21 cellular contexts compared by ENCODE assay signal in the genomic region with DNA sequence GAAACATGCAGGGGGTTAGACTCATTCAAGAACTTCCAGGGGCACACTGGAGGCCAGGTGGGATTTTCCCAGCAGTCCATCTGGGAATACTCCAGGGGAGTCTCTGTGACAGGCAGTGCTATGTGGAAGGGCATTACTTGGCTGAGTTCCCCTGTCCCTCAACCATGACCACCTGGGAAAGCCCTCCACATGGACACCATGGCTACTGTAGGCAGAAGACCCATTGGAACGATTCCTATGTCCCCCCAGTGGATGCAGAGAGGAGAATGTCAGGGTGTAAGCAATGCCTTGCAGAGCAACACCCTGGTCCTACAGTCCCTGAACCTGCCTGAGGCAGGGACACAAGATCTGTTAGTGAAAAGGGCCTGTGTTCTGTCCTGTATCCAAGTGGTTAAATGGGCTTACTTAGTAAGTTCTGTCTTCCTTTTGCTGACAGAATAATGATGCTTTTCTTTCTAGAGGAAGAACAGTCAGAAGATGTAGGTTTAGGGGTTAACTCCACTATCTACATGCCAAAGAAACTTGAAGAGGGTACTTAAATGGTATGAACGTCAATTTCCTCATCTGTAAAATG. TPM values are rescaled to one million over a fixed set of nuclear protein-coding genes. Genes with fewer than 3 reads are reported as not detected.
DNase-seq lines count a peak whose midpoint lies in the region; ATAC-seq and TF ChIP-seq lines count a peak whose summit lies in the region.
"Had no signal": no experiment of that assay in that cellular context is flagged by ENCODE, and none has a peak within 500 bp of the region (broad histone marks: within the 10 kb centered on the region; RNA-seq: fewer than 3 reads in every experiment).

No MANE protein-coding gene starts in this region.

- peaks cover 60% of the 10 kb centered on the region for H3K36me3 ChIP-seq in thymus (ENCODE audit: control insufficient read depth, insufficient read depth)
- H3K36me3 ChIP-seq in gastrocnemius medialis, result no peaks in the 10 kb centered on the region
- no peaks in the 10 kb centered on the region for H3K36me3 ChIP-seq in esophagus muscularis mucosa
- H3K36me3 ChIP-seq: pancreas, suprapubic skin had no signal

- H3K9me3 ChIP-seq in thymus (ENCODE audit: control insufficient read depth) (peaks cover 1% of the 10 kb centered on the region), gastrocnemius medialis (no peaks in the 10 kb centered on the region), esophagus muscularis mucosa (no peaks in the 10 kb centered on the region)
- H3K9me3 ChIP-seq: pancreas, suprapubic skin had no signal

- no peaks in the 10 kb centered on the region for H3K27me3 Mint-ChIP-seq in activated naive CD4-positive, alpha-beta T cell treated with anti-CD3 and anti-CD28 coated beads, Interleukin-2, amount 50 U/mL, for 24 hours
- H3K27me3 Mint-ChIP-seq in activated naive CD8-positive, alpha-beta T cell treated with anti-CD3 and anti-CD28 coated beads, Interleukin-2, amount 50 U/mL, for 24 hours, result no peaks in the 10 kb centered on the region

- peaks cover 93% of the 10 kb centered on the region for H3K4me1 Mint-ChIP-seq in activated naive CD4-positive, alpha-beta T cell treated with anti-CD3 and anti-CD28 coated beads, Interleukin-2, amount 50 U/mL, for 24 hours
- H3K4me1 Mint-ChIP-seq in activated naive CD8-positive, alpha-beta T cell treated with anti-CD3 and anti-CD28 coated beads, Interleukin-2, amount 50 U/mL, for 24 hours, result peaks cover 98% of the 10 kb centered on the region

- no peak for ATAC-seq in activated naive CD8-positive, alpha-beta T cell treated with anti-CD3 and anti-CD28 coated beads, Interleukin-2, amount 50 U/mL, for 24 hours
- no peak for ATAC-seq in HG02610 (IDR thresholded peaks at IDR 0.05; ENCODE audit: unreplicated experiment)
- ATAC-seq in gastrocnemius medialis, result no peak
- ATAC-seq: pancreas had no signal

- H3K27me3 ChIP-seq in thymus (ENCODE audit: control insufficient read depth, insufficient read depth) (no peaks in the 10 kb centered on the region), gastrocnemius medialis (no peaks in the 10 kb centered on the region), esophagus muscularis mucosa (peaks cover 0 to under 1% (median 0%) of the 10 kb centered on the region in 4 donors)
- H3K27me3 ChIP-seq: pancreas, suprapubic skin had no signal

- no peak for TF ChIP-seq EP300 in esophagus muscularis mucosa (IDR thresholded peaks at IDR 0.05)

- 54% methylated on average over 2 of the region's 2 CpGs for WGBS in thymus
- WGBS in esophagus muscularis mucosa, result 48% methylated on average over 2 of the region's 2 CpGs

- peak; percentile 44 for TF ChIP-seq POLR2A in GM19193 (IDR thresholded peaks at IDR 0.05; ENCODE audit: extremely low read depth, insufficient read depth, insufficient read length)
- no peak for TF ChIP-seq POLR2A in gastrocnemius medialis (IDR thresholded peaks at IDR 0.05)
- TF ChIP-seq POLR2A in esophagus muscularis mucosa (IDR thresholded peaks at IDR 0.05; ENCODE audit: low read depth), result no peak

- H3K36me3 Mint-ChIP-seq in activated naive CD4-positive, alpha-beta T cell treated with anti-CD3 and anti-CD28 coated beads, Interleukin-2, amount 50 U/mL, for 24 hours, result peaks cover 54% of the 10 kb centered on the region
- H3K36me3 Mint-ChIP-seq in activated naive CD8-positive, alpha-beta T cell treated with anti-CD3 and anti-CD28 coated beads, Interleukin-2, amount 50 U/mL, for 24 hours (ENCODE audit: low read depth), result peaks cover 92% of the 10 kb centered on the region

- intact Hi-C loops in gastrocnemius medialis (cut with DNase I; ENCODE audit: low total_unique reads) (no loop called here), esophagus muscularis mucosa (cut with DNase I) (no loop called here)

- peak overlapping the region; percentile 94 for H3K27ac Mint-ChIP-seq in activated naive CD4-positive, alpha-beta T cell treated with anti-CD3 and anti-CD28 coated beads, Interleukin-2, amount 50 U/mL, for 24 hours
- H3K27ac Mint-ChIP-seq in activated naive CD8-positive, alpha-beta T cell treated with anti-CD3 and anti-CD28 coated beads, Interleukin-2, amount 50 U/mL, for 24 hours, result peak overlapping the region; percentile 71

- in situ Hi-C loops in gastrocnemius medialis (cut with MboI; ENCODE audit: low sequenced_read_pairs in 4 of 4), result no loop called here

- H3K4me3 ChIP-seq in thymus (ENCODE audit: low read length), result peak overlapping the region; percentile 20
- H3K4me3 ChIP-seq in gastrocnemius medialis, result no peak overlapping the region
- H3K4me3 ChIP-seq in esophagus muscularis mucosa, result no peak overlapping the region
- H3K4me3 ChIP-seq: pancreas, suprapubic skin had no signal

- H3K4me3 Mint-ChIP-seq in activated naive CD4-positive, alpha-beta T cell treated with anti-CD3 and anti-CD28 coated beads, Interleukin-2, amount 50 U/mL, for 24 hours, result peak overlapping the region; percentile 78
- peak overlapping the region; percentile 58 for H3K4me3 Mint-ChIP-seq in activated naive CD8-positive, alpha-beta T cell treated with anti-CD3 and anti-CD28 coated beads, Interleukin-2, amount 50 U/mL, for 24 hours

- DNase-seq in activated naive CD4-positive, alpha-beta T cell treated with anti-CD3 and anti-CD28 coated beads, Interleukin-2, amount 50 U/mL, for 16 hours, result no peak
- DNase-seq in activated naive CD8-positive, alpha-beta T cell treated with anti-CD3 and anti-CD28 coated beads, Interleukin-2, amount 50 U/mL, for 24 hours, result no peak
- no peak for DNase-seq in gastrocnemius medialis
- no peak for DNase-seq in esophagus muscularis mucosa (ENCODE audit: extremely low spot score)
- DNase-seq: activated CD4-positive, alpha-beta T cell treated with anti-CD3 and anti-CD28 coated beads for 4 hours; activated effector memory CD4-positive, alpha-beta T cell treated with Interleukin-2 at 50 U/mL for 16 hours; GDM1; NCI-H2107; NCI-H526 treated with DMSO at 0.1 percent for 48 hours; pancreas; stimulated activated CD4-positive, alpha-beta T cell treated with anti-CD3 and anti-CD28 coated beads, Interleukin-2, amount 100 ng/mL, for 24 hours; T1000 had no signal

- H3K27ac ChIP-seq in thymus (ENCODE audit: low read depth) (peak overlapping the region; percentile 53), gastrocnemius medialis (no peak overlapping the region), esophagus muscularis mucosa (replicated peaks in 1 of 4) (no peak overlapping the region)
- H3K27ac ChIP-seq: HL-60, pancreas, suprapubic skin had no signal

- H3K9me3 Mint-ChIP-seq in activated naive CD4-positive, alpha-beta T cell treated with anti-CD3 and anti-CD28 coated beads, Interleukin-2, amount 50 U/mL, for 24 hours, result no peaks in the 10 kb centered on the region
- H3K9me3 Mint-ChIP-seq in activated naive CD8-positive, alpha-beta T cell treated with anti-CD3 and anti-CD28 coated beads, Interleukin-2, amount 50 U/mL, for 24 hours, result no peaks in the 10 kb centered on the region

- TF ChIP-seq CTCF in gastrocnemius medialis (IDR thresholded peaks at IDR 0.05 in 4 of 5, conservative IDR thresholded peaks at IDR 0.05 in 1 of 5), result no peak
- TF ChIP-seq CTCF in esophagus muscularis mucosa (IDR thresholded peaks at IDR 0.05), result no peak

- H3K4me1 ChIP-seq in thymus (ENCODE audit: control insufficient read depth, insufficient read depth, low read length) (peaks cover 76% of the 10 kb centered on the region), gastrocnemius medialis (no peaks in the 10 kb centered on the region), esophagus muscularis mucosa (peaks cover 0 to 10% (median 2%) of the 10 kb centered on the region in 4 donors)

RNA-seq across cellular contexts. Expression of a gene that starts 13.4 kb away (rescaled TPM):
- 115 TPM for polyA plus RNA-seq in thymus
- total RNA-seq in gastrocnemius medialis, result not detected
- 1 to 10 TPM in 2 of 4 donors, under 1 TPM in 2; 0.57 to 5.0 (median 0.95) TPM for total RNA-seq in esophagus muscularis mucosa
- total RNA-seq: epithelial cell of proximal tubule, glomerular endothelial cell, H1, suprapubic skin had no signal
- polyA plus RNA-seq: H1 had no signal

RNA-seq across cellular contexts. Expression of a gene that starts 54.1 kb away (rescaled TPM):
- 5.9 TPM for polyA plus RNA-seq in thymus
- 1 to 10 TPM in 2 of 4 donors, under 1 TPM in 2; 0.10 to 1.1 (median 0.87) TPM for total RNA-seq in gastrocnemius medialis
- total RNA-seq in esophagus muscularis mucosa, result 1 to 10 TPM; 2.7 to 7.3 (median 4.7) TPM
- total RNA-seq: epithelial cell of proximal tubule, glomerular endothelial cell, H1 had no signal
- polyA plus RNA-seq: H1 had no signal
